1 cellular context compared by ENCODE assay signal in the genomic region with DNA sequence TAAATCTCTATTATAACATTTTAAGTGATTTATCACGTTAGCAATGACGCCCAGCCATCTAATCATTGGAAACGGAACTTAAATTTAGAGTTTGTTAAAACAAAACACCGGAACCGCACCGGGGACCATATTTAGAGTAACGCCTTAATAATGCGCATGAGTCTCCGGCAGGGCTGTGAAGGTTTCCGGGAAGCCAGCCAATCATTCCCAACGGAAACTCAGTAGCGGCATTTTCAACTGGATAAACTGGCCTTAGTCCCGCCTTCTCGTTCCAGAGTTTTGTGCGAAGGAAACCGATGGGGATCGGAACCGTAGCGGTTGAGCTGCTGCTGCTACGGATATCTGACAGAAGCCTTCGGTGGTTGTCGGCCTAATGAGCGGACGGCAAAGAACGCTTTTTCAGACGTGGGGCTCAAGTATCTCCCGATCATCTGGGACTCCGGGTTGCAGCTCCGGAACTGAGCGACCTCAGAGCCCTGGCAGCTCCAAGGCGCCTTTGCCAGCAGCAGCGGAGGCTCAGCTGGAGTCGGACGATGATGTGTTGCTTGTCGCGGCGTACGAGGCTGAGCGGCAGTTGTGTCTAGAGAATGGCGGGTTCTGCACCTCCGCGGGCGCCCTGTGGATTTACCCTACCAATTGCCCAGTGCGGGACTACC.
A peak's percentile ranks its signal among the peaks of the same experiment; 100 is the strongest.
TF ChIP-seq lines count a peak whose summit lies in the region.

A gene with protein sequence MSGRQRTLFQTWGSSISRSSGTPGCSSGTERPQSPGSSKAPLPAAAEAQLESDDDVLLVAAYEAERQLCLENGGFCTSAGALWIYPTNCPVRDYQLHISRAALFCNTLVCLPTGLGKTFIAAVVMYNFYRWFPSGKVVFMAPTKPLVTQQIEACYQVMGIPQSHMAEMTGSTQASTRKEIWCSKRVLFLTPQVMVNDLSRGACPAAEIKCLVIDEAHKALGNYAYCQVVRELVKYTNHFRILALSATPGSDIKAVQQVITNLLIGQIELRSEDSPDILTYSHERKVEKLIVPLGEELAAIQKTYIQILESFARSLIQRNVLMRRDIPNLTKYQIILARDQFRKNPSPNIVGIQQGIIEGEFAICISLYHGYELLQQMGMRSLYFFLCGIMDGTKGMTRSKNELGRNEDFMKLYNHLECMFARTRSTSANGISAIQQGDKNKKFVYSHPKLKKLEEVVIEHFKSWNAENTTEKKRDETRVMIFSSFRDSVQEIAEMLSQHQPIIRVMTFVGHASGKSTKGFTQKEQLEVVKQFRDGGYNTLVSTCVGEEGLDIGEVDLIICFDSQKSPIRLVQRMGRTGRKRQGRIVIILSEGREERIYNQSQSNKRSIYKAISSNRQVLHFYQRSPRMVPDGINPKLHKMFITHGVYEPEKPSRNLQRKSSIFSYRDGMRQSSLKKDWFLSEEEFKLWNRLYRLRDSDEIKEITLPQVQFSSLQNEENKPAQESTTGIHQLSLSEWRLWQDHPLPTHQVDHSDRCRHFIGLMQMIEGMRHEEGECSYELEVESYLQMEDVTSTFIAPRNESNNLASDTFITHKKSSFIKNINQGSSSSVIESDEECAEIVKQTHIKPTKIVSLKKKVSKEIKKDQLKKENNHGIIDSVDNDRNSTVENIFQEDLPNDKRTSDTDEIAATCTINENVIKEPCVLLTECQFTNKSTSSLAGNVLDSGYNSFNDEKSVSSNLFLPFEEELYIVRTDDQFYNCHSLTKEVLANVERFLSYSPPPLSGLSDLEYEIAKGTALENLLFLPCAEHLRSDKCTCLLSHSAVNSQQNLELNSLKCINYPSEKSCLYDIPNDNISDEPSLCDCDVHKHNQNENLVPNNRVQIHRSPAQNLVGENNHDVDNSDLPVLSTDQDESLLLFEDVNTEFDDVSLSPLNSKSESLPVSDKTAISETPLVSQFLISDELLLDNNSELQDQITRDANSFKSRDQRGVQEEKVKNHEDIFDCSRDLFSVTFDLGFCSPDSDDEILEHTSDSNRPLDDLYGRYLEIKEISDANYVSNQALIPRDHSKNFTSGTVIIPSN (N-terminal part only) (plus strand): TSS at position 272 of the 656 bp plus-strand sequence. CDS start 102 bp downstream, at position 374.

TF ChIP-seq in K562, 482 proteins besides CTCF, POLR2A, EP300 and RAD21 (continued from another document and continues in another):
- TF ChIP-seq JUND (IDR thresholded peaks at IDR 0.05; ENCODE audit: borderline replicate concordance, low read depth, low read length) (peak; percentile 45; the same call in 1 of the 2 replicates), JUND (tag; IDR thresholded peaks at IDR 0.05; ENCODE audit: borderline replicate concordance, low read depth, low read length) (peak; percentile 18; the same call in 1 of the 3 replicates), FOXK2 (conservative IDR thresholded peaks at IDR 0.05 in 1 of 2, IDR thresholded peaks at IDR 0.05 in 1 of 2; ENCODE audit: low read depth in 2 of 2) (peak; percentile 49 to 74; a peak in 3 of 4 replicates), TCFL5 (CRISPR knock-in tag; conservative IDR thresholded peaks at IDR 0.05) (no peak), SETDB1 (IDR thresholded peaks at IDR 0.05; ENCODE audit: low read length) (no peak), RBFOX2 (IDR thresholded peaks at IDR 0.05; ENCODE audit: low read depth, low read length) (peak; percentile 66), SMARCA5 (IDR thresholded peaks at IDR 0.05) (no peak), FOXM1 (IDR thresholded peaks at IDR 0.05; ENCODE audit: low read depth) (peak; percentile 63), FOXM1 (CRISPR knock-in tag; IDR thresholded peaks at IDR 0.05; ENCODE audit: low read depth) (no peak), KHSRP (IDR thresholded peaks at IDR 0.05) (no peak), VEZF1 (CRISPR knock-in tag; IDR thresholded peaks at IDR 0.05) (no peak), TAF7 (tag; IDR thresholded peaks at IDR 0.05) (0 out of 2 replicates have a peak, but pooled peaks have one; percentile 37), ZBTB2 (IDR thresholded peaks at IDR 0.05) (no peak), ZNF639 (CRISPR knock-in tag; conservative IDR thresholded peaks at IDR 0.05 in 1 of 2, IDR thresholded peaks at IDR 0.05 in 1 of 2) (peak in 1 of 2 experiments; percentile 40; a peak in 1 of 4 replicates), TFAP4 (CRISPR knock-in tag; IDR thresholded peaks at IDR 0.05; ENCODE audit: borderline replicate concordance) (peak; percentile 85), POLR2B (IDR thresholded peaks at IDR 0.05; ENCODE audit: low read depth, partially characterized antibody) (peak; percentile 57), PHF8 (IDR thresholded peaks at IDR 0.05; ENCODE audit: borderline replicate concordance, low read length) (peak; percentile 73; the same call in 1 of the 2 replicates), NFYB (IDR thresholded peaks at IDR 0.05; ENCODE audit: extremely low read depth, insufficient read length) (peak; percentile 90), YY1 (IDR thresholded peaks at IDR 0.05; ENCODE audit: borderline replicate concordance in 1 of 3, control insufficient read depth in 1 of 3, extremely low read depth in 1 of 3, insufficient read depth in 3 of 3, insufficient read length in 1 of 3, insufficient replicate concordance in 2 of 3, low read depth in 1 of 3, low read length in 2 of 3) (peak in 1 of 3 experiments; percentile 11)
- TF ChIP-seq, protein P1, sequence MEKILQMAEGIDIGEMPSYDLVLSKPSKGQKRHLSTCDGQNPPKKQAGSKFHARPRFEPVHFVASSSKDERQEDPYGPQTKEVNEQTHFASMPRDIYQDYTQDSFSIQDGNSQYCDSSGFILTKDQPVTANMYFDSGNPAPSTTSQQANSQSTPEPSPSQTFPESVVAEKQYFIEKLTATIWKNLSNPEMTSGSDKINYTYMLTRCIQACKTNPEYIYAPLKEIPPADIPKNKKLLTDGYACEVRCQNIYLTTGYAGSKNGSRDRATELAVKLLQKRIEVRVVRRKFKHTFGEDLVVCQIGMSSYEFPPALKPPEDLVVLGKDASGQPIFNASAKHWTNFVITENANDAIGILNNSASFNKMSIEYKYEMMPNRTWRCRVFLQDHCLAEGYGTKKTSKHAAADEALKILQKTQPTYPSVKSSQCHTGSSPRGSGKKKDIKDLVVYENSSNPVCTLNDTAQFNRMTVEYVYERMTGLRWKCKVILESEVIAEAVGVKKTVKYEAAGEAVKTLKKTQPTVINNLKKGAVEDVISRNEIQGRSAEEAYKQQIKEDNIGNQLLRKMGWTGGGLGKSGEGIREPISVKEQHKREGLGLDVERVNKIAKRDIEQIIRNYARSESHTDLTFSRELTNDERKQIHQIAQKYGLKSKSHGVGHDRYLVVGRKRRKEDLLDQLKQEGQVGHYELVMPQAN (IDR thresholded peaks at IDR 0.05; ENCODE audit: borderline replicate concordance) = peak; percentile 86
- TF ChIP-seq, protein P2, sequence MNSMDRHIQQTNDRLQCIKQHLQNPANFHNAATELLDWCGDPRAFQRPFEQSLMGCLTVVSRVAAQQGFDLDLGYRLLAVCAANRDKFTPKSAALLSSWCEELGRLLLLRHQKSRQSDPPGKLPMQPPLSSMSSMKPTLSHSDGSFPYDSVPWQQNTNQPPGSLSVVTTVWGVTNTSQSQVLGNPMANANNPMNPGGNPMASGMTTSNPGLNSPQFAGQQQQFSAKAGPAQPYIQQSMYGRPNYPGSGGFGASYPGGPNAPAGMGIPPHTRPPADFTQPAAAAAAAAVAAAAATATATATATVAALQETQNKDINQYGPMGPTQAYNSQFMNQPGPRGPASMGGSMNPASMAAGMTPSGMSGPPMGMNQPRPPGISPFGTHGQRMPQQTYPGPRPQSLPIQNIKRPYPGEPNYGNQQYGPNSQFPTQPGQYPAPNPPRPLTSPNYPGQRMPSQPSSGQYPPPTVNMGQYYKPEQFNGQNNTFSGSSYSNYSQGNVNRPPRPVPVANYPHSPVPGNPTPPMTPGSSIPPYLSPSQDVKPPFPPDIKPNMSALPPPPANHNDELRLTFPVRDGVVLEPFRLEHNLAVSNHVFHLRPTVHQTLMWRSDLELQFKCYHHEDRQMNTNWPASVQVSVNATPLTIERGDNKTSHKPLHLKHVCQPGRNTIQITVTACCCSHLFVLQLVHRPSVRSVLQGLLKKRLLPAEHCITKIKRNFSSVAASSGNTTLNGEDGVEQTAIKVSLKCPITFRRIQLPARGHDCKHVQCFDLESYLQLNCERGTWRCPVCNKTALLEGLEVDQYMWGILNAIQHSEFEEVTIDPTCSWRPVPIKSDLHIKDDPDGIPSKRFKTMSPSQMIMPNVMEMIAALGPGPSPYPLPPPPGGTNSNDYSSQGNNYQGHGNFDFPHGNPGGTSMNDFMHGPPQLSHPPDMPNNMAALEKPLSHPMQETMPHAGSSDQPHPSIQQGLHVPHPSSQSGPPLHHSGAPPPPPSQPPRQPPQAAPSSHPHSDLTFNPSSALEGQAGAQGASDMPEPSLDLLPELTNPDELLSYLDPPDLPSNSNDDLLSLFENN (IDR thresholded peaks at IDR 0.05; ENCODE audit: low read depth in 2 of 2, low read length in 2 of 2) = 0 out of 4 replicates have a peak, but pooled peaks of 1 of the 2 experiments have one; percentile 16
- TF ChIP-seq, protein P3, sequence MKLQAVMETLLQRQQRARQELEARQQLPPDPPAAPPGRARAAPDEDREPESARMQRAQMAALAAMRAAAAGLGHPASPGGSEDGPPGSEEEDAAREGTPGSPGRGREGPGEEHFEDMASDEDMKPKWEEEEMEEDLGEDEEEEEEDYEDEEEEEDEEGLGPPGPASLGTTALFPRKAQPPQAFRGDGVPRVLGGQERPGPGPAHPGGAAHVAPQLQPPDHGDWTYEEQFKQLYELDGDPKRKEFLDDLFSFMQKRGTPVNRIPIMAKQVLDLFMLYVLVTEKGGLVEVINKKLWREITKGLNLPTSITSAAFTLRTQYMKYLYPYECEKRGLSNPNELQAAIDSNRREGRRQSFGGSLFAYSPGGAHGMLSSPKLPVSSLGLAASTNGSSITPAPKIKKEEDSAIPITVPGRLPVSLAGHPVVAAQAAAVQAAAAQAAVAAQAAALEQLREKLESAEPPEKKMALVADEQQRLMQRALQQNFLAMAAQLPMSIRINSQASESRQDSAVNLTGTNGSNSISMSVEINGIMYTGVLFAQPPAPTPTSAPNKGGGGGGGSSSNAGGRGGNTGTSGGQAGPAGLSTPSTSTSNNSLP (IDR thresholded peaks at IDR 0.05; ENCODE audit: borderline replicate concordance, low read depth, low read length) = peak; percentile 85; the same call in 1 of the 2 replicates
- TF ChIP-seq, protein P4, sequence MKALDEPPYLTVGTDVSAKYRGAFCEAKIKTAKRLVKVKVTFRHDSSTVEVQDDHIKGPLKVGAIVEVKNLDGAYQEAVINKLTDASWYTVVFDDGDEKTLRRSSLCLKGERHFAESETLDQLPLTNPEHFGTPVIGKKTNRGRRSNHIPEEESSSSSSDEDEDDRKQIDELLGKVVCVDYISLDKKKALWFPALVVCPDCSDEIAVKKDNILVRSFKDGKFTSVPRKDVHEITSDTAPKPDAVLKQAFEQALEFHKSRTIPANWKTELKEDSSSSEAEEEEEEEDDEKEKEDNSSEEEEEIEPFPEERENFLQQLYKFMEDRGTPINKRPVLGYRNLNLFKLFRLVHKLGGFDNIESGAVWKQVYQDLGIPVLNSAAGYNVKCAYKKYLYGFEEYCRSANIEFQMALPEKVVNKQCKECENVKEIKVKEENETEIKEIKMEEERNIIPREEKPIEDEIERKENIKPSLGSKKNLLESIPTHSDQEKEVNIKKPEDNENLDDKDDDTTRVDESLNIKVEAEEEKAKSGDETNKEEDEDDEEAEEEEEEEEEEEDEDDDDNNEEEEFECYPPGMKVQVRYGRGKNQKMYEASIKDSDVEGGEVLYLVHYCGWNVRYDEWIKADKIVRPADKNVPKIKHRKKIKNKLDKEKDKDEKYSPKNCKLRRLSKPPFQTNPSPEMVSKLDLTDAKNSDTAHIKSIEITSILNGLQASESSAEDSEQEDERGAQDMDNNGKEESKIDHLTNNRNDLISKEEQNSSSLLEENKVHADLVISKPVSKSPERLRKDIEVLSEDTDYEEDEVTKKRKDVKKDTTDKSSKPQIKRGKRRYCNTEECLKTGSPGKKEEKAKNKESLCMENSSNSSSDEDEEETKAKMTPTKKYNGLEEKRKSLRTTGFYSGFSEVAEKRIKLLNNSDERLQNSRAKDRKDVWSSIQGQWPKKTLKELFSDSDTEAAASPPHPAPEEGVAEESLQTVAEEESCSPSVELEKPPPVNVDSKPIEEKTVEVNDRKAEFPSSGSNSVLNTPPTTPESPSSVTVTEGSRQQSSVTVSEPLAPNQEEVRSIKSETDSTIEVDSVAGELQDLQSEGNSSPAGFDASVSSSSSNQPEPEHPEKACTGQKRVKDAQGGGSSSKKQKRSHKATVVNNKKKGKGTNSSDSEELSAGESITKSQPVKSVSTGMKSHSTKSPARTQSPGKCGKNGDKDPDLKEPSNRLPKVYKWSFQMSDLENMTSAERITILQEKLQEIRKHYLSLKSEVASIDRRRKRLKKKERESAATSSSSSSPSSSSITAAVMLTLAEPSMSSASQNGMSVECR (CRISPR knock-in tag; IDR thresholded peaks at IDR 0.05) = peak; percentile 62; the same call in 1 of the 2 replicates
